ENCODE assay signal across 30 cellular contexts in genomic region chr19:19308373-19308772, GRCh38. TPM values are rescaled to one million over a fixed set of nuclear protein-coding genes. Genes with fewer than 3 reads are reported as not detected.
"Had no signal": no experiment of that assay in that cellular context is flagged by ENCODE, and none has a peak within 500 bp of the region (broad histone marks: within the 10 kb centered on the region; RNA-seq: fewer than 3 reads in every experiment).

No MANE protein-coding gene starts in this region.

- ATAC-seq: psoas muscle; right cardiac atrium; right lobe of liver; stimulated activated effector memory CD8-positive, alpha-beta T cell treated with anti-CD3 and anti-CD28 coated beads, Interleukin-12 subunit alpha, Interleukin-12 subunit beta, amount 100 ng/mL, for 72 hours; stimulated activated naive B cell treated with anti-CD40 and anti-IgM and Interleukin-4, amounts not matched to agents 10 μg/mL and 1 μg/mL and 100 μg/mL, for 72 hours had no signal

- FAIRE-seq: small intestine, urothelium cell line had no signal

- H3K4me3 ChIP-seq: ovary, psoas muscle, right lobe of liver, sigmoid colon, stomach, thoracic aorta, thyroid gland, tibial nerve, upper lobe of left lung, vagina had no signal

- H3K27me3 Mint-ChIP-seq: natural killer cell treated with Interleukin-12 subunit alpha and Interleukin-12 subunit beta and Interleukin-15 and Interleukin-18, amount 100 ng/mL, for 72 hours; progenitor cell of endocrine pancreas; stimulated activated naive B cell treated with anti-CD40 and anti-IgM and Interleukin-4, amounts not matched to agents 10 μg/mL and 1 μg/mL and 100 μg/mL, for 72 hours; stimulated activated naive CD8-positive, alpha-beta T cell treated with anti-CD3 and anti-CD28 coated beads, Interleukin-15, Interleukin-2, amounts not matched to agents 100 ng/mL and 50 ng/mL, for 24 hours had no signal

- H3K27ac ChIP-seq: neutrophil, ovary, parathyroid adenoma, psoas muscle, right lobe of liver, sigmoid colon, stomach, thoracic aorta, thyroid gland, tibial nerve, upper lobe of left lung, vagina had no signal

- H3K27me3 ChIP-seq: neutrophil, ovary, right lobe of liver, sigmoid colon, stomach, thyroid gland, tibial nerve, upper lobe of left lung, vagina had no signal

- H3K9me3 Mint-ChIP-seq: natural killer cell treated with Interleukin-12 subunit alpha and Interleukin-12 subunit beta and Interleukin-15 and Interleukin-18, amount 100 ng/mL, for 72 hours; nephron progenitor cell; neural crest cell; stimulated activated effector memory CD8-positive, alpha-beta T cell treated with anti-CD3 and anti-CD28 coated beads, Interleukin-12 subunit alpha, Interleukin-12 subunit beta, amount 100 ng/mL, for 72 hours; stimulated activated naive B cell treated with anti-CD40 and anti-IgM and Interleukin-4, amounts not matched to agents 10 μg/mL and 1 μg/mL and 100 μg/mL, for 72 hours; stimulated activated naive CD8-positive, alpha-beta T cell treated with anti-CD3 and anti-CD28 coated beads, Interleukin-15, Interleukin-2, amounts not matched to agents 100 ng/mL and 50 ng/mL, for 24 hours had no signal

- H3K4me1 ChIP-seq: parathyroid adenoma, psoas muscle, right lobe of liver, sigmoid colon, stomach, thyroid gland, tibial nerve, upper lobe of left lung, vagina had no signal

- H3K9me3 ChIP-seq: neutrophil, ovary, psoas muscle, right lobe of liver, sigmoid colon, stomach, thoracic aorta, thyroid gland, tibial nerve, upper lobe of left lung, vagina had no signal

- H2AFZ ChIP-seq: parathyroid adenoma had no signal

- H3K36me3 ChIP-seq: ovary had no signal

- H3K9ac ChIP-seq: parathyroid adenoma had no signal

- DNase-seq: nephron progenitor cell; nucleus accumbens; ovary; posterior cingulate gyrus; psoas muscle; right cardiac atrium; right lobe of liver; sigmoid colon; small intestine; stimulated activated CD4-positive, alpha-beta T cell treated with anti-CD3 and anti-CD28 coated beads, Interleukin-15, amount 100 ng/mL, for 24 hours; stimulated activated CD4-positive, alpha-beta T cell treated with anti-CD3 and anti-CD28 coated beads, Interleukin-2, amount 100 ng/mL, for 24 hours; stimulated activated CD4-positive, alpha-beta T cell treated with anti-CD3 and anti-CD28 coated beads, Interleukin-2, amount 100 ng/mL, for 48 hours; stimulated activated CD4-positive, alpha-beta T cell treated with anti-CD3 and anti-CD28 coated beads, Interleukin-4, amount 100 ng/mL, for 24 hours; stimulated activated naive B cell treated with anti-CD40 and anti-IgM and Interleukin-4, amounts not matched to agents 10 μg/mL and 1 μg/mL and 100 μg/mL, for 72 hours; stimulated activated naive CD4-positive, alpha-beta T cell treated with Interleukin-2 at 50 U/mL for 16 hours; stomach; thyroid gland; trophoblast cell; upper lobe of left lung had no signal

- H3K4me1 Mint-ChIP-seq: neural crest cell; stimulated activated effector memory CD8-positive, alpha-beta T cell treated with anti-CD3 and anti-CD28 coated beads, Interleukin-12 subunit alpha, Interleukin-12 subunit beta, amount 100 ng/mL, for 72 hours had no signal

- H3K27ac Mint-ChIP-seq: natural killer cell treated with Interleukin-12 subunit alpha and Interleukin-12 subunit beta and Interleukin-15 and Interleukin-18, amount 100 ng/mL, for 72 hours; progenitor cell of endocrine pancreas; stimulated activated effector memory CD8-positive, alpha-beta T cell treated with anti-CD3 and anti-CD28 coated beads, Interleukin-12 subunit alpha, Interleukin-12 subunit beta, amount 100 ng/mL, for 72 hours; stimulated activated naive CD8-positive, alpha-beta T cell treated with anti-CD3 and anti-CD28 coated beads, Interleukin-15, Interleukin-2, amounts not matched to agents 100 ng/mL and 50 ng/mL, for 24 hours had no signal

- H3K4me3 Mint-ChIP-seq: natural killer cell treated with Interleukin-12 subunit alpha and Interleukin-12 subunit beta and Interleukin-15 and Interleukin-18, amount 100 ng/mL, for 72 hours; nephron progenitor cell; neural crest cell; stimulated activated effector memory CD8-positive, alpha-beta T cell treated with anti-CD3 and anti-CD28 coated beads, Interleukin-12 subunit alpha, Interleukin-12 subunit beta, amount 100 ng/mL, for 72 hours; stimulated activated naive B cell treated with anti-CD40 and anti-IgM and Interleukin-4, amounts not matched to agents 10 μg/mL and 1 μg/mL and 100 μg/mL, for 72 hours; stimulated activated naive CD8-positive, alpha-beta T cell treated with anti-CD3 and anti-CD28 coated beads, Interleukin-15, Interleukin-2, amounts not matched to agents 100 ng/mL and 50 ng/mL, for 24 hours had no signal

RNA-seq across cellular contexts. Expression of gene TM6SF2, which starts 35.3 kb away (rescaled TPM):
- total RNA-seq: thyroid gland, vagina had no signal
